ENCODE assay signal across 1 cellular context in the genomic region with DNA sequence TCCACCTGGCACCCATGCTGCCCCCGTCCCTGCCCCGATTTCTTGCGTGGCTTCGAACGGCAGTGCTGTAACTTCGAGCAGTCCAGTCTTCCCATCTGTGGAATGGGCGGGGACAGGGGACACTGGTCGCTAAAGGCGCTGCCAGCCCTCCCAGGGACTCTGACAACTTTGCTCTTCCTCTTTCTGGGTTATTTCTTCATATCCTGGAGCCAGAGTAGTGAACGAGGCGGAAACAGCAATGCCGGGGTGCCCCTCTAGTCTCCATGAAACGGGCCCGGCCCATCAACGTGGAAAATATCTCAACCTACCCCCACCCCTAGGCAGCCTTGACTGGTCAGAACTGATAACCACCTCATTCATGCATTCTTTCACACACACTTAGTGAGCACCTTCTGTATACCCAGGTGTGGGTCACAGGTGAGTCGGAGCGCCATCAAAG.
TF ChIP-seq lines count a peak whose summit lies in the region.

No MANE protein-coding gene starts in this region.

TF ChIP-seq in H1, 55 proteins besides CTCF, POLR2A, EP300 and RAD21:
- TF ChIP-seq NRF1 (IDR thresholded peaks at IDR 0.05; ENCODE audit: low read depth, low read length) = no peak
- no peak for TF ChIP-seq NANOG (IDR thresholded peaks at IDR 0.05; ENCODE audit: insufficient read depth, low read depth, low read length, poor library complexity, severe bottlenecking)
- no peak for TF ChIP-seq RBBP5 (IDR thresholded peaks at IDR 0.05; ENCODE audit: borderline replicate concordance, low read depth, low read length)
- no peak for TF ChIP-seq ASH2L (IDR thresholded peaks at IDR 0.05; ENCODE audit: low read length)
- no peak for TF ChIP-seq PHF8 (conservative IDR thresholded peaks at IDR 0.05; ENCODE audit: low read depth, low read length)
- no peak for TF ChIP-seq BCL11A (IDR thresholded peaks at IDR 0.05; ENCODE audit: low read depth in 2 of 2, low read length in 2 of 2)
- TF ChIP-seq TEAD4 (IDR thresholded peaks at IDR 0.05; ENCODE audit: low read depth, low read length) = no peak
- TF ChIP-seq SP4 (IDR thresholded peaks at IDR 0.05; ENCODE audit: low read length) = no peak
- TF ChIP-seq, protein P1, sequence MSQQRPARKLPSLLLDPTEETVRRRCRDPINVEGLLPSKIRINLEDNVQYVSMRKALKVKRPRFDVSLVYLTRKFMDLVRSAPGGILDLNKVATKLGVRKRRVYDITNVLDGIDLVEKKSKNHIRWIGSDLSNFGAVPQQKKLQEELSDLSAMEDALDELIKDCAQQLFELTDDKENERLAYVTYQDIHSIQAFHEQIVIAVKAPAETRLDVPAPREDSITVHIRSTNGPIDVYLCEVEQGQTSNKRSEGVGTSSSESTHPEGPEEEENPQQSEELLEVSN (IDR thresholded peaks at IDR 0.05) = no peak
- no peak for TF ChIP-seq BACH1 (IDR thresholded peaks at IDR 0.05; ENCODE audit: low read length)
- TF ChIP-seq RXRA (IDR thresholded peaks at IDR 0.05; ENCODE audit: insufficient read depth, low read depth, low read length) = no peak
- TF ChIP-seq, protein P2, sequence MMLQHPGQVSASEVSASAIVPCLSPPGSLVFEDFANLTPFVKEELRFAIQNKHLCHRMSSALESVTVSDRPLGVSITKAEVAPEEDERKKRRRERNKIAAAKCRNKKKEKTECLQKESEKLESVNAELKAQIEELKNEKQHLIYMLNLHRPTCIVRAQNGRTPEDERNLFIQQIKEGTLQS (IDR thresholded peaks at IDR 0.05; ENCODE audit: insufficient read depth, low read depth, low read length) = no peak
- TF ChIP-seq MAFK (IDR thresholded peaks at IDR 0.05; ENCODE audit: low read depth, low read length) = no peak
- TF ChIP-seq SP2 (IDR thresholded peaks at IDR 0.05; ENCODE audit: low read length) = no peak
- no peak for TF ChIP-seq SAP30 (IDR thresholded peaks at IDR 0.05; ENCODE audit: insufficient read depth, insufficient replicate concordance, low read length)
- no peak for TF ChIP-seq RFX5 (IDR thresholded peaks at IDR 0.05; ENCODE audit: borderline replicate concordance, low read depth, low read length)
- TF ChIP-seq SUZ12 (IDR thresholded peaks at IDR 0.05; ENCODE audit: low read length) = no peak
- TF ChIP-seq KDM5A (IDR thresholded peaks at IDR 0.05; ENCODE audit: low read length) = no peak
- TF ChIP-seq YY1 (IDR thresholded peaks at IDR 0.05; ENCODE audit: low read depth, low read length) = no peak
